Comparison of ENCODE assay signal across 12 cellular contexts in the genomic region with DNA sequence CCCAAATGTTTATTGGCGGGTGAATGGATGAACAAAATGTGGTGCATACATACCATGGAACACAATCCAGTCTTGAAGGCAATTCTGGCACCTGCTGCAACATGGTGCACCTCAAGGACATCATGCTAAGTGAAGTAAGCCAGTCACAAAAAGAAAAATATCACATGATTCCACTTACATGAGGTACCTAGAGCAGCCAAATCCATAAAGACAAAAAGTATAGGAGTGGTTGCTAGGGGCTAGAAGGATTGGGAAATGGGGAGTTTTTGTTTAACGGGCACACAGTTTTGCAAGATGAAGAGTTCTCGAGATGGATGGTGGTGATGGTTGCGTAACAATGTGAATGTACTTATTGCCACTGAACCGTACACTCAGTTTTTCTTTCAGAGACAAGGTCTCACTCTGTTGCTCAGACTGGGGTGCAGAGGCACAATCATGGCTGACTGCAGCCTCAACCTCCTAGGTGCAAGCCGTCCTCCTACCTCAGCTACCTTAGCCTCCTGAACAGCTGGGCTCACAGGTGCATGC.
"Had no signal": no experiment of that assay in that cellular context is flagged by ENCODE, and none has a peak within 500 bp of the region (broad histone marks: within the 10 kb centered on the region; RNA-seq: fewer than 3 reads in every experiment).

No MANE protein-coding gene starts in this region.

- DNase-seq: activated naive CD8-positive, alpha-beta T cell treated with anti-CD3 and anti-CD28 coated beads, Interleukin-2, amount 10 ng/mL, durations not matched to agents 7 days and 5 days; aorta; cerebellar nuclear complex; effector memory CD4-positive, alpha-beta T cell; foreskin melanocyte; nephron progenitor cell; occipital lobe; right cardiac atrium; small intestine; stimulated activated CD4-positive, alpha-beta T cell treated with anti-CD3 and anti-CD28 coated beads, Interleukin-4, amount 100 ng/mL, for 24 hours; stimulated activated naive CD8-positive, alpha-beta T cell treated with anti-CD3 and anti-CD28 coated beads, Interleukin-15, Interleukin-2, amounts not matched to agents 100 U/mL and 50 U/mL, for 24 hours had no signal

- ATAC-seq: activated CD4-positive, CD25-positive, alpha-beta regulatory T cell treated with anti-CD3 and anti-CD28 coated beads, Interleukin-2, amount 50 U/mL, for 24 hours; right cardiac atrium; stimulated activated naive CD8-positive, alpha-beta T cell treated with anti-CD3 and anti-CD28 coated beads, Interleukin-15, Interleukin-2, amounts not matched to agents 100 U/mL and 50 U/mL, for 24 hours had no signal
